In the genomic region with DNA sequence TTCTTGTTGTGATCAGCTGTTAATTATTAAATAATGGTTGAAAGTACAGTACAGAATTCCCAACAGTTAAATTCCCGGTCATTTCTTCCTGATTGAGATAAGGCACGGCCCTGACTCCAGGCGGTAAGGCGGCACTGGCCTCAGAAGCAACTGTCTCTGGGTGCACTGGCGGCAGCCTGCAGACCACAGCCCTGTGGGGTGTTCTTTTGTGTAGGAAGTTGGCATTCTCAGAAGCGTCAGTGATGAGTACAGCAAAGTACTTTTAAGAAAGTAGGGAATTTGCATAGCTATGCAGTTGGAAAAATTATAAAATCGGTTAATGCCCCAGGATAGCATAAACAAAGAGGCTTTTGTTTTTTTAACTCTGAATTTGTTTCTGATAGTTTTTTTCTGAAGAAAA, we compare ENCODE assay signal across 22 cellular contexts. TPM values are rescaled to one million over a fixed set of nuclear protein-coding genes. Genes with fewer than 3 reads are reported as not detected.
DNase-seq lines count a peak whose midpoint lies in the region; ATAC-seq and TF ChIP-seq lines count a peak whose summit lies in the region.
"Had no signal": no experiment of that assay in that cellular context is flagged by ENCODE, and none has a peak within 500 bp of the region (broad histone marks: within the 10 kb centered on the region; RNA-seq: fewer than 3 reads in every experiment).

No MANE protein-coding gene starts in this region.

- no peak for ATAC-seq in HG03521 (IDR thresholded peaks at IDR 0.05; ENCODE audit: unreplicated experiment)

- H3K9me3 Mint-ChIP-seq in Caco-2 (ENCODE audit: unreplicated experiment) (peaks cover 8% of the 10 kb centered on the region), progenitor cell of endocrine pancreas (ENCODE audit: low read depth) (peaks cover 6% of the 10 kb centered on the region)
- H3K9me3 Mint-ChIP-seq in T-helper 2 cell treated with Interferon-gamma antibody and Interleukin-4, amounts not matched to agents 5 μg/mL and 100 μg/mL, for 36 hours, result no peaks in the 10 kb centered on the region

- H3K27ac Mint-ChIP-seq in Caco-2 (ENCODE audit: unreplicated experiment) (peak overlapping the region; percentile 9), progenitor cell of endocrine pancreas (no peak overlapping the region)
- H3K27ac Mint-ChIP-seq in T-helper 2 cell treated with Interferon-gamma antibody and Interleukin-4, amounts not matched to agents 5 μg/mL and 100 μg/mL, for 36 hours, result no peak overlapping the region
- H3K27ac Mint-ChIP-seq: endodermal cell, nephron progenitor cell had no signal

- H3K4me3 ChIP-seq in Caco-2 (ENCODE audit: low read depth, low read length), result no peak overlapping the region
- H3K4me3 ChIP-seq in duodenal mucosa (ENCODE audit: low read depth in 1 of 2, low read length in 2 of 2), result peak overlapping the region; percentile 64 to 69
- peak overlapping the region; percentile 2 to 43 for H3K4me3 ChIP-seq in mucosa of rectum (ENCODE audit: low read length in 2 of 2)

- intact Hi-C loops in Caco-2 (cut with micrococcal nuclease; ENCODE audit: unreplicated experiment), result no loop called here

- H3K27me3 ChIP-seq in Caco-2 (replicated peaks; ENCODE audit: control insufficient read depth, insufficient read depth, low read length) (no peaks in the 10 kb centered on the region), duodenal mucosa (ENCODE audit: control insufficient read depth in 1 of 2, insufficient read depth in 2 of 2, low read length in 2 of 2) (no peaks in the 10 kb centered on the region), mucosa of rectum (ENCODE audit: control insufficient read depth in 2 of 2, insufficient read depth in 2 of 2, low read length in 2 of 2) (no peaks in the 10 kb centered on the region)

- BruUV-seq in Caco-2 (replicated peaks; lab: Mats Ljungman, UMichigan), result no TSS peak

- H3K9me3 ChIP-seq in Caco-2 (no peaks in the 10 kb centered on the region), duodenal mucosa (ENCODE audit: control insufficient read depth in 1 of 2, low read length in 2 of 2) (peaks cover 0 to 3% of the 10 kb centered on the region in 2 donors), mucosa of rectum (ENCODE audit: control insufficient read depth in 2 of 2, low read length in 2 of 2) (no peaks in the 10 kb centered on the region)

- POLR2A ChIA-PET in Caco-2 (lab: Charles Lee), result no interaction called here

- CTCF ChIA-PET in Caco-2 (lab: Charles Lee), result no interaction called here

- H3K4me1 Mint-ChIP-seq in Caco-2 (ENCODE audit: low read depth, unreplicated experiment), result peaks cover 7% of the 10 kb centered on the region
- peaks cover 16% of the 10 kb centered on the region for H3K4me1 Mint-ChIP-seq in progenitor cell of endocrine pancreas (ENCODE audit: low read depth)
- H3K4me1 Mint-ChIP-seq in T-helper 2 cell treated with Interferon-gamma antibody and Interleukin-4, amounts not matched to agents 5 μg/mL and 100 μg/mL, for 36 hours (ENCODE audit: low read depth), result no peaks in the 10 kb centered on the region

- DNase-seq in Caco-2 (no peak), NCI-H526 (lab: John Stamatoyannopoulos, UW) (peak; percentile 83 to 85), progenitor cell of endocrine pancreas (ENCODE audit: low spot score, unreplicated experiment) (no peak), HuH-7.5 (ENCODE audit: low spot score) (no peak)
- no peak for DNase-seq in T-helper 2 cell treated with Interferon-gamma antibody and Interleukin-4, amounts not matched to agents 5 μg/mL and 100 μg/mL, for 36 hours (ENCODE audit: low spot score)
- DNase-seq: activated CD4-positive, alpha-beta T cell treated with anti-CD3 and anti-CD28 coated beads, Interleukin-2, amount 50 U/mL, for 48 hours; activated naive CD4-positive, alpha-beta T cell; cerebellar nuclear complex; endodermal cell; hippocampal formation; NCI-H1105; NCI-H2107; NCI-H524 treated with DMSO at 0.1 percent for 48 hours; nephron progenitor cell; Right ventricle myocardium superior; stimulated activated CD4-positive, alpha-beta T cell treated with anti-CD3 and anti-CD28 coated beads, Interleukin-12 subunit alpha, Interleukin-12 subunit beta, amount 100 ng/mL, for 4 hours; T-helper 1 cell had no signal

- H3K27me3 Mint-ChIP-seq in Caco-2 (ENCODE audit: insufficient read depth, unreplicated experiment) (no peaks in the 10 kb centered on the region), progenitor cell of endocrine pancreas (no peaks in the 10 kb centered on the region)
- no peaks in the 10 kb centered on the region for H3K27me3 Mint-ChIP-seq in T-helper 2 cell treated with Interferon-gamma antibody and Interleukin-4, amounts not matched to agents 5 μg/mL and 100 μg/mL, for 36 hours (ENCODE audit: low read depth)

- H3K9ac ChIP-seq in duodenal mucosa (ENCODE audit: low read depth in 1 of 2, low read length in 2 of 2), result peak overlapping the region; percentile 19 to 34
- H3K9ac ChIP-seq in mucosa of rectum (ENCODE audit: low read depth in 1 of 2, low read length in 2 of 2), result peak overlapping the region in 1 of 2 donors; percentile 39
- H3K9ac ChIP-seq: KMS-11 had no signal

- no peak for TF ChIP-seq CTCF in Caco-2 (IDR thresholded peaks at IDR 0.05; ENCODE audit: insufficient read depth in 1 of 2, low read depth in 1 of 2, low read length in 1 of 2, severe bottlenecking in 1 of 2, unreplicated experiment in 1 of 2)
- no peak for TF ChIP-seq CTCF in progenitor cell of endocrine pancreas (IDR thresholded peaks at IDR 0.05; ENCODE audit: unreplicated experiment)

- H3K36me3 ChIP-seq in Caco-2 (ENCODE audit: control insufficient read depth, insufficient read depth, low read length) (no peaks in the 10 kb centered on the region), duodenal mucosa (ENCODE audit: control insufficient read depth in 1 of 2, insufficient read depth in 2 of 2, low read length in 2 of 2) (no peaks in the 10 kb centered on the region), mucosa of rectum (ENCODE audit: control insufficient read depth in 2 of 2, insufficient read depth in 2 of 2, low read length in 2 of 2) (no peaks in the 10 kb centered on the region)

- no peak overlapping the region for H3K27ac ChIP-seq in duodenal mucosa (ENCODE audit: low read depth, low read length)
- peak overlapping the region; percentile 45 to 56 for H3K27ac ChIP-seq in mucosa of rectum (ENCODE audit: low read depth in 2 of 2, low read length in 2 of 2)
- H3K27ac ChIP-seq: C4-2B, KMS-11 had no signal

- H3K4me1 ChIP-seq in Caco-2 (peaks cover 3% of the 10 kb centered on the region; the same call in 1 of the 2 replicates), duodenal mucosa (ENCODE audit: control insufficient read depth in 1 of 2, insufficient read depth in 2 of 2, low read length in 2 of 2) (peaks cover 18 to 25% of the 10 kb centered on the region in 2 donors), mucosa of rectum (ENCODE audit: control insufficient read depth in 2 of 2, insufficient read depth in 2 of 2, low read length in 2 of 2) (peaks cover 5 to 14% of the 10 kb centered on the region in 2 donors)

- no peaks in the 10 kb centered on the region for H3K36me3 Mint-ChIP-seq in Caco-2 (ENCODE audit: insufficient read depth, unreplicated experiment)
- peaks cover 10% of the 10 kb centered on the region for H3K36me3 Mint-ChIP-seq in progenitor cell of endocrine pancreas (ENCODE audit: insufficient read depth)
- no peaks in the 10 kb centered on the region for H3K36me3 Mint-ChIP-seq in T-helper 2 cell treated with Interferon-gamma antibody and Interleukin-4, amounts not matched to agents 5 μg/mL and 100 μg/mL, for 36 hours (ENCODE audit: low read depth)

- H3K4me3 Mint-ChIP-seq in Caco-2 (ENCODE audit: unreplicated experiment), result no peak overlapping the region
- no peak overlapping the region for H3K4me3 Mint-ChIP-seq in progenitor cell of endocrine pancreas (ENCODE audit: low read depth)
- H3K4me3 Mint-ChIP-seq in T-helper 2 cell treated with Interferon-gamma antibody and Interleukin-4, amounts not matched to agents 5 μg/mL and 100 μg/mL, for 36 hours, result no peak overlapping the region
- H3K4me3 Mint-ChIP-seq: endodermal cell, nephron progenitor cell had no signal

RNA-seq across cellular contexts. Expression of gene SAMD5, which starts 50.5 kb away (rescaled TPM):
- total RNA-seq in Caco-2 (2022), result 13.4 and 14.0 TPM in 2 replicates
- total RNA-seq in progenitor cell of endocrine pancreas, result 22.4 and 24.0 TPM in 2 replicates

Comparison
In these comparisons a context has a peak if more than half of its experiments do, and no peak if none do; other contexts are left out.
1. DNase-seq: peak in NCI-H526 (2 of 2); none in Caco-2 (0 of 2), progenitor cell of endocrine pancreas (single experiment), HuH-7.5 (single experiment) and T-helper 2 cell treated with Interferon-gamma antibody and Interleukin-4, amounts not matched to agents 5 μg/mL and 100 μg/mL, for 36 hours (single experiment).